ENCODE assay signal across 8 cellular contexts in genomic region chr19:50724522-50725217, GRCh38. TPM values are rescaled to one million over a fixed set of nuclear protein-coding genes. Genes with fewer than 3 reads are reported as not detected.
DNase-seq lines count a peak whose midpoint lies in the region; ATAC-seq and FAIRE-seq lines count a peak whose summit lies in the region.

No MANE protein-coding gene starts in this region.

- peak overlapping the region; percentile 77 for H3K4me3 Mint-ChIP-seq in activated CD4-positive, alpha-beta T cell treated with anti-CD3 and anti-CD28 coated beads, Interleukin-2, amount 10 ng/mL, durations not matched to agents 7 days and 5 days

- H3K27ac Mint-ChIP-seq in activated CD4-positive, alpha-beta T cell treated with anti-CD3 and anti-CD28 coated beads, Interleukin-2, amount 10 ng/mL, durations not matched to agents 7 days and 5 days, result peak overlapping the region; percentile 91

- POLR2A ChIA-PET in activated CD4-positive, alpha-beta T cell treated with anti-CD3 and anti-CD28 coated beads, Interleukin-2, amount 10 ng/mL, durations not matched to agents 7 days and 5 days (lab: Charles Lee), result interaction anchor here (0.5 to 1.0 kb wide), 3 partner anchors 10 to 55 kb away, joined by 3 to 5 read pairs (median 3); no protein-coding TSS in a partner anchor

- H3K36me3 Mint-ChIP-seq in activated CD4-positive, alpha-beta T cell treated with anti-CD3 and anti-CD28 coated beads, Interleukin-2, amount 10 ng/mL, durations not matched to agents 7 days and 5 days (ENCODE audit: low read depth), result no peaks in the 10 kb centered on the region

- H3K9me3 Mint-ChIP-seq in activated CD4-positive, alpha-beta T cell treated with anti-CD3 and anti-CD28 coated beads, Interleukin-2, amount 10 ng/mL, durations not matched to agents 7 days and 5 days, result no peaks in the 10 kb centered on the region

- peaks cover 36% of the 10 kb centered on the region for H3K4me1 Mint-ChIP-seq in activated CD4-positive, alpha-beta T cell treated with anti-CD3 and anti-CD28 coated beads, Interleukin-2, amount 10 ng/mL, durations not matched to agents 7 days and 5 days

- DNase-seq in GM18507 (ENCODE audit: extremely low spot score, insufficient read length, low read depth), result peak; percentile 96
- peak; percentile 96 for DNase-seq in NCI-H2227 treated with DMSO at 0.1 percent for 48 hours (lab: John Stamatoyannopoulos, UW)
- DNase-seq in activated CD4-positive, alpha-beta T cell treated with anti-CD3 and anti-CD28 coated beads, Interleukin-2, amount 10 ng/mL, durations not matched to agents 7 days and 5 days, result peak; percentile 99
- DNase-seq in cortex of kidney (lab: John Stamatoyannopoulos, UW), result peak; percentile 42
- DNase-seq in left lobe of liver (ENCODE audit: low spot score), result peak; percentile 89
- peak; percentile 99 for DNase-seq in stimulated activated CD4-positive, alpha-beta T cell treated with anti-CD3 and anti-CD28 coated beads, Interleukin-1b, Interleukin-23, amount 100 ng/mL, for 48 hours

- FAIRE-seq in GM18507 (lab: Jason Lieb, UNC), result peak; percentile 96

- peak; percentile 64 for ATAC-seq in HG03103 (IDR thresholded peaks at IDR 0.05; ENCODE audit: low read depth, unreplicated experiment)
- peak; percentile 89 for ATAC-seq in left lobe of liver
- no peak for ATAC-seq in GM21717 (IDR thresholded peaks at IDR 0.05; ENCODE audit: unreplicated experiment)

- peaks cover 45% of the 10 kb centered on the region for H3K27me3 Mint-ChIP-seq in activated CD4-positive, alpha-beta T cell treated with anti-CD3 and anti-CD28 coated beads, Interleukin-2, amount 10 ng/mL, durations not matched to agents 7 days and 5 days

- CTCF ChIA-PET in activated CD4-positive, alpha-beta T cell treated with anti-CD3 and anti-CD28 coated beads, Interleukin-2, amount 10 ng/mL, durations not matched to agents 7 days and 5 days (lab: Charles Lee), result interaction anchor here (0.6 to 1.5 kb wide), 10 partner anchors 9 to 361 kb away, joined by 3 to 5 read pairs (median 3); no protein-coding TSS in a partner anchor

RNA-seq across cellular contexts. Expression of gene CLEC11A, which starts 1.5 kb away (rescaled TPM):
- total RNA-seq in activated CD4-positive, alpha-beta T cell treated with anti-CD3 and anti-CD28 coated beads, Interleukin-2, amount 10 ng/mL, durations not matched to agents 7 days and 5 days, result 1 to 10 TPM; 1.3 to 1.5 TPM
- 2.8 TPM for total RNA-seq in left lobe of liver

RNA-seq across cellular contexts. Expression of gene SHANK1, which starts 5.1 kb away (rescaled TPM):
- total RNA-seq in activated CD4-positive, alpha-beta T cell treated with anti-CD3 and anti-CD28 coated beads, Interleukin-2, amount 10 ng/mL, durations not matched to agents 7 days and 5 days, result not detected
- 0.23 TPM for total RNA-seq in left lobe of liver

RNA-seq across cellular contexts. Expression of gene GPR32, which starts 45.6 kb away (rescaled TPM):
- total RNA-seq in activated CD4-positive, alpha-beta T cell treated with anti-CD3 and anti-CD28 coated beads, Interleukin-2, amount 10 ng/mL, durations not matched to agents 7 days and 5 days, result not detected
- total RNA-seq in left lobe of liver, result not detected

Comparison
In these comparisons a context has a peak if more than half of its experiments do, and no peak if none do; other contexts are left out.
1. DNase-seq: peak in every context shown above with its lines; median percentile 99 in activated CD4-positive, alpha-beta T cell treated with anti-CD3 and anti-CD28 coated beads, Interleukin-2, amount 10 ng/mL, durations not matched to agents 7 days and 5 days; 99 in stimulated activated CD4-positive, alpha-beta T cell treated with anti-CD3 and anti-CD28 coated beads, Interleukin-1b, Interleukin-23, amount 100 ng/mL, for 48 hours; 96 in GM18507; 96 in NCI-H2227 treated with DMSO at 0.1 percent for 48 hours; 89 in left lobe of liver; 42 in cortex of kidney.